Comparison of ENCODE assay signal across 16 cellular contexts in genomic region chr17:77531641-77532040, GRCh38.
DNase-seq lines count a peak whose midpoint lies in the region; ATAC-seq, FAIRE-seq and TF ChIP-seq lines count a peak whose summit lies in the region.
"Had no signal": no experiment of that assay in that cellular context is flagged by ENCODE, and none has a peak within 500 bp of the region (broad histone marks: within the 10 kb centered on the region; RNA-seq: fewer than 3 reads in every experiment).

No MANE protein-coding gene starts in this region.

- CTCF ChIA-PET in T-cell (lab: Charles Lee): no interaction called here

- H3K4me1 Mint-ChIP-seq in HFFc6 (ENCODE audit: low read depth) (no peaks in the 10 kb centered on the region), T-cell (peaks cover 5 to 17% (median 13%) of the 10 kb centered on the region in 3 donors)

- H3K9me3 Mint-ChIP-seq in HFFc6 (peaks cover 14% of the 10 kb centered on the region), T-cell (peaks cover 0 to 5% (median 4%) of the 10 kb centered on the region in 3 donors)

- no peak for FAIRE-seq in H54 (lab: Jason Lieb, UNC)
- FAIRE-seq: GM18507 had no signal

- no peak for TF ChIP-seq CTCF in coronary artery (IDR thresholded peaks at IDR 0.05)
- TF ChIP-seq CTCF in HFFc6 (IDR thresholded peaks at IDR 0.05): no peak

- H3K27me3 Mint-ChIP-seq in HFFc6 (ENCODE audit: insufficient read depth): peaks cover 36% of the 10 kb centered on the region
- peaks cover 4 to 28% of the 10 kb centered on the region in 2 donors for H3K27me3 Mint-ChIP-seq in T-cell

- TF ChIP-seq POLR2A in H54 (IDR thresholded peaks at IDR 0.05; ENCODE audit: low read depth, low read length): 0 out of 2 replicates have a peak, but pooled peaks have one; percentile 5

- no peak overlapping the region for H3K4me3 ChIP-seq in coronary artery
- H3K4me3 ChIP-seq: GM23248 had no signal

- peak; percentile 8 for DNase-seq in activated T-cell treated with anti-CD3 and anti-CD28 coated beads, Interleukin-2, amount 50 U/mL, for 1 hour
- DNase-seq in activated T-cell treated with anti-CD3 and anti-CD28 coated beads for 4 hours (no peak), H54 (ENCODE audit: insufficient read length, low spot score) (no peak), coronary artery (ENCODE audit: low spot score) (peak; percentile 52), sciatic nerve (ENCODE audit: low spot score) (peak; percentile 19), HFFc6 (no peak), T-cell (no peak)
- DNase-seq: Caco-2; CD8-positive, alpha-beta memory T cell; DND-41; GF-D8; GM23248; H7 had no signal

- no peak overlapping the region for H3K27ac ChIP-seq in coronary artery
- H3K27ac ChIP-seq: 22Rv1, GM23248 had no signal

- no peak overlapping the region for H3K27ac Mint-ChIP-seq in HFFc6
- no peak overlapping the region for H3K27ac Mint-ChIP-seq in T-cell
- H3K27ac Mint-ChIP-seq: CD8-positive, alpha-beta memory T cell had no signal

- POLR2A ChIA-PET in T-cell (lab: Charles Lee): no interaction called here

- peaks cover 10% of the 10 kb centered on the region for H3K36me3 Mint-ChIP-seq in HFFc6 (ENCODE audit: low read depth)
- H3K36me3 Mint-ChIP-seq in T-cell: peaks cover 3% of the 10 kb centered on the region
- H3K36me3 Mint-ChIP-seq: CD8-positive, alpha-beta memory T cell had no signal

- intact Hi-C loops in sciatic nerve (cut with DNase I): no loop called here

- H3K4me3 Mint-ChIP-seq in HFFc6: no peak overlapping the region
- H3K4me3 Mint-ChIP-seq in T-cell: no peak overlapping the region
- H3K4me3 Mint-ChIP-seq: CD8-positive, alpha-beta memory T cell had no signal

- ATAC-seq in sciatic nerve (no peak), HG03135 (IDR thresholded peaks at IDR 0.05; ENCODE audit: unreplicated experiment) (no peak), T-cell (replicated peaks in 1 of 4) (no peak)

Comparison
In these comparisons a context has a peak if more than half of its experiments do, and no peak if none do; other contexts are left out.
1. DNase-seq: peak in activated T-cell treated with anti-CD3 and anti-CD28 coated beads, Interleukin-2, amount 50 U/mL, for 1 hour (single experiment), coronary artery (single experiment) and sciatic nerve (single experiment); none in activated T-cell treated with anti-CD3 and anti-CD28 coated beads for 4 hours (single experiment), H54 (single experiment), HFFc6 (single experiment) and T-cell (0 of 34).